Comparison of ENCODE assay signal across 24 cellular contexts in the genomic region with DNA sequence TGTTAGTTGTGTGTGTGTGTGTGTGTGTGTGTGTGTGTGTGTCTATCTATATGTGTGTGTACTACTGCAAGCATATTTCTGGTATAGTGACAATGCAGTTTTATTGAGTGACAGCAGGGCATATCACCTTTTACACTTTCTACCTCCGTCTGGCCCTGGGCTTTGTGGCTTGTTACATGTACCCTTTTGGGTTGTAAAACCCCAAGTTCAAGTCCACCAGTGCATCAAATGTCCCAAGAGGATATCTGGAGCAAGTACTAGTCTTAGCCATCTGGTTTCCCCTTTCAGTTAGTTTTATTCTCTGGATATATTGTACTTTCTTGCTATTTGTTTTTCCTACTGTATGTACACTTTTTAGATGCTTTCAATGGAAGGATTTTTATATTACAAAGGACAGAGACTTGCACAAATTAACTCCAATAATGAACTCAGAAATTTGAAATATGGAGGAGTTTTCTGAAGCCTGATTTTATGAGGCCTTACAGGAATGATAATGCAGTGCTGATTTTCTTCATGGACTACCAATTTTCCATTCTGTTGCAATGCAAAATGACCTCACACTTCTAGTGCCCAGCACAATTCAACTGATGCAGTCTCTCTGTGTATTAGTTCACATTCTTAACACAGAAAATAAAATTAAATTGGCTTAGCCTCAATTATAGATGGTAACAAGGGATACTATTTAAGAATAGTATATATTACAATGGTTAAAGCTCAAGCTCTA.
"Had no signal": no experiment of that assay in that cellular context is flagged by ENCODE, and none has a peak within 500 bp of the region (broad histone marks: within the 10 kb centered on the region; RNA-seq: fewer than 3 reads in every experiment).

No MANE protein-coding gene starts in this region.

- H3K36me3 Mint-ChIP-seq: stimulated activated effector memory CD8-positive, alpha-beta T cell treated with anti-CD3 and anti-CD28 coated beads, Interleukin-12 subunit alpha, Interleukin-12 subunit beta, amount 100 ng/mL, for 72 hours had no signal

- H3K4me1 Mint-ChIP-seq: nephron progenitor cell had no signal

- H3K9me3 ChIP-seq: esophagus squamous epithelium, pancreas, psoas muscle, testis, vagina had no signal

- H3K27ac Mint-ChIP-seq: activated naive CD8-positive, alpha-beta T cell treated with anti-CD3 and anti-CD28 coated beads for 36 hours; nephron progenitor cell; stimulated activated effector memory CD8-positive, alpha-beta T cell treated with anti-CD3 and anti-CD28 coated beads, Interleukin-12 subunit alpha, Interleukin-12 subunit beta, amount 100 ng/mL, for 72 hours; T-cell; T-helper 2 cell treated with Interferon-gamma antibody and Interleukin-4, amounts not matched to agents 5 μg/mL and 100 μg/mL, for 36 hours had no signal

- H3K79me2 ChIP-seq: hepatocyte had no signal

- H3K4me2 ChIP-seq: hepatocyte had no signal

- H2AFZ ChIP-seq: hepatocyte had no signal

- H3K4me1 ChIP-seq: foreskin keratinocyte, psoas muscle, testis had no signal

- H3K9me3 Mint-ChIP-seq: nephron progenitor cell; stimulated activated effector memory CD8-positive, alpha-beta T cell treated with anti-CD3 and anti-CD28 coated beads, Interleukin-12 subunit alpha, Interleukin-12 subunit beta, amount 100 ng/mL, for 72 hours; T-cell had no signal

- H3K27ac ChIP-seq: coronary artery, esophagus squamous epithelium, foreskin keratinocyte, hepatocyte, pancreas, psoas muscle, testis, vagina, WERI-Rb-1 had no signal

- DNase-seq: activated CD4-positive, alpha-beta T cell treated with anti-CD3 and anti-CD28 coated beads, Interleukin-2, amount 50 U/mL, for 1 hour; activated CD4-positive, CD25-positive, alpha-beta regulatory T cell treated with anti-CD3 and anti-CD28 coated beads, Interleukin-2, amount 50 U/mL, for 72 hours; activated CD8-positive, alpha-beta memory T cell treated with anti-CD3 and anti-CD28 coated beads for 24 hours; activated CD8-positive, alpha-beta memory T cell treated with anti-CD3 and anti-CD28 coated beads, Interleukin-2, amount 50 U/mL, for 48 hours; activated naive CD4-positive, alpha-beta T cell treated with Interleukin-2 at 50 U/mL for 16 hours; activated naive CD8-positive, alpha-beta T cell treated with anti-CD3 and anti-CD28 coated beads for 36 hours; activated T-cell treated with anti-CD3 and anti-CD28 coated beads, Interleukin-2, amount 50 U/mL, for 48 hours; amygdala; esophagus squamous epithelium; foreskin keratinocyte; nephron progenitor cell; pancreas; psoas muscle; right cardiac atrium; stimulated activated CD4-positive, alpha-beta T cell treated with anti-CD3 and anti-CD28 coated beads, Interleukin-12 subunit alpha, Interleukin-12 subunit beta, amount 100 ng/mL, for 4 hours; T-cell; testis; trophoblast cell; WERI-Rb-1 had no signal

- H3K36me3 ChIP-seq: esophagus squamous epithelium, pancreas, vagina, WERI-Rb-1 had no signal

- H3K27me3 Mint-ChIP-seq: activated naive CD8-positive, alpha-beta T cell treated with anti-CD3 and anti-CD28 coated beads for 36 hours; T-cell had no signal

- H3K27me3 ChIP-seq: esophagus squamous epithelium, foreskin keratinocyte, hepatocyte, pancreas, testis, vagina had no signal

- H3K4me3 Mint-ChIP-seq: activated naive CD8-positive, alpha-beta T cell treated with anti-CD3 and anti-CD28 coated beads for 36 hours; nephron progenitor cell; stimulated activated effector memory CD8-positive, alpha-beta T cell treated with anti-CD3 and anti-CD28 coated beads, Interleukin-12 subunit alpha, Interleukin-12 subunit beta, amount 100 ng/mL, for 72 hours; T-cell; T-helper 2 cell treated with Interferon-gamma antibody and Interleukin-4, amounts not matched to agents 5 μg/mL and 100 μg/mL, for 36 hours had no signal

- H3K4me3 ChIP-seq: coronary artery, esophagus squamous epithelium, hepatocyte, pancreas, psoas muscle, testis, vagina had no signal

- ATAC-seq: foreskin keratinocyte; pancreas; psoas muscle; right cardiac atrium; stimulated activated effector memory CD8-positive, alpha-beta T cell treated with anti-CD3 and anti-CD28 coated beads, Interleukin-12 subunit alpha, Interleukin-12 subunit beta, amount 100 ng/mL, for 72 hours; T-cell had no signal
